In the genomic region with DNA sequence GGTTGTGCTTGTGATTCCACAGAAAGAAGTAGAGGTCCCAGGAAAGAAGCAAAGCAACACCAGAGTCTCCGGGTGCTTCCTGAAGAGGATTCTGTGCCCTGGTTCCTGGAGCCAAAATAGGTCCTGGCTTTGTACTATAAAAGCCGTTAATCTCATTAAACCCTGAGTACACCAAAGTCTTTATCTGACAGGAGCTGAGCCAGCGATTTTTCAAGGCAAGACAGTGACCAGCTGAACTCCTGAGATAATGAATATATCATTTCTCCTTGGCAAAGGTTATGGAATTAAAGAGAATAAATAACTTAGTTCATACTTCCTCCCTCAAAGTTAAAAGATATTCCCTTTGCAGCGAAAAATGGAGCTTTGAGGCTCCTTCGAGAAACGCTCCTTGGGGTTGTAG, we compare ENCODE assay signal across 1 cellular context.
TF ChIP-seq lines count a peak whose summit lies in the region.

No MANE protein-coding gene starts in this region.

TF ChIP-seq in K562, 482 proteins besides CTCF, POLR2A, EP300 and RAD21 (continued from another document):
- TF ChIP-seq NR2C2 (CRISPR knock-in tag; IDR thresholded peaks at IDR 0.05) (no peak), NR2C2 (tag; IDR thresholded peaks at IDR 0.05) (peak; percentile 25; the same call in 1 of the 2 replicates), BHLHE40 (IDR thresholded peaks at IDR 0.05; ENCODE audit: low read length) (no peak), SOX6 (IDR thresholded peaks at IDR 0.05) (0 out of 2 replicates have a peak, but pooled peaks have one; percentile 37), CCNT2 (IDR thresholded peaks at IDR 0.05; ENCODE audit: borderline replicate concordance, extremely low read depth, insufficient read length, low read depth, low read length) (peak; percentile 36), NFE2 (IDR thresholded peaks at IDR 0.05; ENCODE audit: low read depth) (peak; percentile 42; the same call in 1 of the 2 replicates), TEAD4 (IDR thresholded peaks at IDR 0.05; ENCODE audit: low read length) (peak; percentile 76), TEAD4 (CRISPR knock-in tag; IDR thresholded peaks at IDR 0.05; ENCODE audit: borderline replicate concordance) (no peak), SRSF3 (IDR thresholded peaks at IDR 0.05; ENCODE audit: insufficient read depth, low read length) (no peak), RCOR1 (IDR thresholded peaks at IDR 0.05; ENCODE audit: borderline replicate concordance in 1 of 2, low read depth in 2 of 2, low read length in 2 of 2) (peak in 1 of 2 experiments; percentile 46; a peak in 1 of 4 replicates), SMARCC2 (IDR thresholded peaks at IDR 0.05; ENCODE audit: low read depth) (peak; percentile 45; the same call in 1 of the 2 replicates), ARID1B (IDR thresholded peaks at IDR 0.05) (peak; percentile 90), JUND (IDR thresholded peaks at IDR 0.05; ENCODE audit: borderline replicate concordance, low read depth, low read length) (peak; percentile 12; the same call in 1 of the 2 replicates), JUND (tag; IDR thresholded peaks at IDR 0.05; ENCODE audit: borderline replicate concordance, low read depth, low read length) (no peak; the same call in 2 of the 3 replicates), HMG20A (CRISPR knock-in tag; conservative IDR thresholded peaks at IDR 0.05) (no peak), MAFG (tag; conservative IDR thresholded peaks at IDR 0.05) (peak; percentile 92), LEF1 (IDR thresholded peaks at IDR 0.05) (0 out of 2 replicates have a peak, but pooled peaks have one; percentile 31), ZNF316 (IDR thresholded peaks at IDR 0.05) (peak; percentile 96), PRPF4 (IDR thresholded peaks at IDR 0.05; ENCODE audit: insufficient read depth, low read depth, low read length, poor library complexity, severe bottlenecking) (no peak), FOSL1 (tag; conservative IDR thresholded peaks at IDR 0.05) (0 out of 2 replicates have a peak, but pooled peaks have one; percentile 32), TCF3 (CRISPR knock-in tag; IDR thresholded peaks at IDR 0.05) (peak; percentile 87), MEIS2 (IDR thresholded peaks at IDR 0.05; ENCODE audit: partially characterized antibody) (peak; percentile 88), FOXA3 (CRISPR knock-in tag; conservative IDR thresholded peaks at IDR 0.05 in 1 of 2, IDR thresholded peaks at IDR 0.05 in 1 of 2) (0 out of 4 replicates have a peak, but pooled peaks of 1 of the 2 experiments have one; percentile 17), DPF2 (IDR thresholded peaks at IDR 0.05) (peak; percentile 85), NR3C1 (CRISPR knock-in tag; IDR thresholded peaks at IDR 0.05) (no peak), C11orf30 (IDR thresholded peaks at IDR 0.05; ENCODE audit: low read depth) (peak; percentile 94), SMARCA4 (IDR thresholded peaks at IDR 0.05) (peak; percentile 77), MBD2 (IDR thresholded peaks at IDR 0.05; ENCODE audit: borderline replicate concordance, low read depth) (peak; percentile 42; the same call in 1 of the 2 replicates), HDAC1 (IDR thresholded peaks at IDR 0.05) (0 out of 4 replicates have a peak, but pooled peaks of 1 of the 2 experiments have one; percentile 17)
- TF ChIP-seq, protein P1, sequence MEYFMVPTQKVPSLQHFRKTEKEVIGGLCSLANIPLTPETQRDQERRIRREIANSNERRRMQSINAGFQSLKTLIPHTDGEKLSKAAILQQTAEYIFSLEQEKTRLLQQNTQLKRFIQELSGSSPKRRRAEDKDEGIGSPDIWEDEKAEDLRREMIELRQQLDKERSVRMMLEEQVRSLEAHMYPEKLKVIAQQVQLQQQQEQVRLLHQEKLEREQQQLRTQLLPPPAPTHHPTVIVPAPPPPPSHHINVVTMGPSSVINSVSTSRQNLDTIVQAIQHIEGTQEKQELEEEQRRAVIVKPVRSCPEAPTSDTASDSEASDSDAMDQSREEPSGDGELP (CRISPR knock-in tag; IDR thresholded peaks at IDR 0.05; ENCODE audit: borderline replicate concordance), result 0 out of 2 replicates have a peak, but pooled peaks have one; percentile 5
- TF ChIP-seq, protein P2, sequence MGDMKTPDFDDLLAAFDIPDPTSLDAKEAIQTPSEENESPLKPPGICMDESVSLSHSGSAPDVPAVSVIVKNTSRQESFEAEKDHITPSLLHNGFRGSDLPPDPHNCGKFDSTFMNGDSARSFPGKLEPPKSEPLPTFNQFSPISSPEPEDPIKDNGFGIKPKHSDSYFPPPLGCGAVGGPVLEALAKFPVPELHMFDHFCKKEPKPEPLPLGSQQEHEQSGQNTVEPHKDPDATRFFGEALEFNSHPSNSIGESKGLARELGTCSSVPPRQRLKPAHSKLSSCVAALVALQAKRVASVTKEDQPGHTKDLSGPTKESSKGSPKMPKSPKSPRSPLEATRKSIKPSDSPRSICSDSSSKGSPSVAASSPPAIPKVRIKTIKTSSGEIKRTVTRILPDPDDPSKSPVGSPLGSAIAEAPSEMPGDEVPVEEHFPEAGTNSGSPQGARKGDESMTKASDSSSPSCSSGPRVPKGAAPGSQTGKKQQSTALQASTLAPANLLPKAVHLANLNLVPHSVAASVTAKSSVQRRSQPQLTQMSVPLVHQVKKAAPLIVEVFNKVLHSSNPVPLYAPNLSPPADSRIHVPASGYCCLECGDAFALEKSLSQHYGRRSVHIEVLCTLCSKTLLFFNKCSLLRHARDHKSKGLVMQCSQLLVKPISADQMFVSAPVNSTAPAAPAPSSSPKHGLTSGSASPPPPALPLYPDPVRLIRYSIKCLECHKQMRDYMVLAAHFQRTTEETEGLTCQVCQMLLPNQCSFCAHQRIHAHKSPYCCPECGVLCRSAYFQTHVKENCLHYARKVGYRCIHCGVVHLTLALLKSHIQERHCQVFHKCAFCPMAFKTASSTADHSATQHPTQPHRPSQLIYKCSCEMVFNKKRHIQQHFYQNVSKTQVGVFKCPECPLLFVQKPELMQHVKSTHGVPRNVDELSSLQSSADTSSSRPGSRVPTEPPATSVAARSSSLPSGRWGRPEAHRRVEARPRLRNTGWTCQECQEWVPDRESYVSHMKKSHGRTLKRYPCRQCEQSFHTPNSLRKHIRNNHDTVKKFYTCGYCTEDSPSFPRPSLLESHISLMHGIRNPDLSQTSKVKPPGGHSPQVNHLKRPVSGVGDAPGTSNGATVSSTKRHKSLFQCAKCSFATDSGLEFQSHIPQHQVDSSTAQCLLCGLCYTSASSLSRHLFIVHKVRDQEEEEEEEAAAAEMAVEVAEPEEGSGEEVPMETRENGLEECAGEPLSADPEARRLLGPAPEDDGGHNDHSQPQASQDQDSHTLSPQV (IDR thresholded peaks at IDR 0.05), result peak; percentile 57
- TF ChIP-seq, protein P3, sequence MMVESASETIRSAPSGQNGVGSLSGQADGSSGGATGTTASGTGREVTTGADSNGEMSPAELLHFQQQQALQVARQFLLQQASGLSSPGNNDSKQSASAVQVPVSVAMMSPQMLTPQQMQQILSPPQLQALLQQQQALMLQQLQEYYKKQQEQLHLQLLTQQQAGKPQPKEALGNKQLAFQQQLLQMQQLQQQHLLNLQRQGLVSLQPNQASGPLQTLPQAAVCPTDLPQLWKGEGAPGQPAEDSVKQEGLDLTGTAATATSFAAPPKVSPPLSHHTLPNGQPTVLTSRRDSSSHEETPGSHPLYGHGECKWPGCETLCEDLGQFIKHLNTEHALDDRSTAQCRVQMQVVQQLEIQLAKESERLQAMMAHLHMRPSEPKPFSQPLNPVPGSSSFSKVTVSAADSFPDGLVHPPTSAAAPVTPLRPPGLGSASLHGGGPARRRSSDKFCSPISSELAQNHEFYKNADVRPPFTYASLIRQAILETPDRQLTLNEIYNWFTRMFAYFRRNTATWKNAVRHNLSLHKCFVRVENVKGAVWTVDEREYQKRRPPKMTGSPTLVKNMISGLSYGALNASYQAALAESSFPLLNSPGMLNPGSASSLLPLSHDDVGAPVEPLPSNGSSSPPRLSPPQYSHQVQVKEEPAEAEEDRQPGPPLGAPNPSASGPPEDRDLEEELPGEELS (CRISPR knock-in tag; IDR thresholded peaks at IDR 0.05; ENCODE audit: borderline replicate concordance), result no peak
- TF ChIP-seq, protein P4, sequence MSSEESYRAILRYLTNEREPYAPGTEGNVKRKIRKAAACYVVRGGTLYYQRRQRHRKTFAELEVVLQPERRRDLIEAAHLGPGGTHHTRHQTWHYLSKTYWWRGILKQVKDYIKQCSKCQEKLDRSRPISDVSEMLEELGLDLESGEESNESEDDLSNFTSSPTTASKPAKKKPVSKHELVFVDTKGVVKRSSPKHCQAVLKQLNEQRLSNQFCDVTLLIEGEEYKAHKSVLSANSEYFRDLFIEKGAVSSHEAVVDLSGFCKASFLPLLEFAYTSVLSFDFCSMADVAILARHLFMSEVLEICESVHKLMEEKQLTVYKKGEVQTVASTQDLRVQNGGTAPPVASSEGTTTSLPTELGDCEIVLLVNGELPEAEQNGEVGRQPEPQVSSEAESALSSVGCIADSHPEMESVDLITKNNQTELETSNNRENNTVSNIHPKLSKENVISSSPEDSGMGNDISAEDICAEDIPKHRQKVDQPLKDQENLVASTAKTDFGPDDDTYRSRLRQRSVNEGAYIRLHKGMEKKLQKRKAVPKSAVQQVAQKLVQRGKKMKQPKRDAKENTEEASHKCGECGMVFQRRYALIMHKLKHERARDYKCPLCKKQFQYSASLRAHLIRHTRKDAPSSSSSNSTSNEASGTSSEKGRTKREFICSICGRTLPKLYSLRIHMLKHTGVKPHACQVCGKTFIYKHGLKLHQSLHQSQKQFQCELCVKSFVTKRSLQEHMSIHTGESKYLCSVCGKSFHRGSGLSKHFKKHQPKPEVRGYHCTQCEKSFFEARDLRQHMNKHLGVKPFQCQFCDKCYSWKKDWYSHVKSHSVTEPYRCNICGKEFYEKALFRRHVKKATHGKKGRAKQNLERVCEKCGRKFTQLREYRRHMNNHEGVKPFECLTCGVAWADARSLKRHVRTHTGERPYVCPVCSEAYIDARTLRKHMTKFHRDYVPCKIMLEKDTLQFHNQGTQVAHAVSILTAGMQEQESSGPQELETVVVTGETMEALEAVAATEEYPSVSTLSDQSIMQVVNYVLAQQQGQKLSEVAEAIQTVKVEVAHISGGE (CRISPR knock-in tag; IDR thresholded peaks at IDR 0.05), result peak in 1 of 3 experiments; percentile 61; a peak in 2 of 6 replicates
- TF ChIP-seq, protein P5, sequence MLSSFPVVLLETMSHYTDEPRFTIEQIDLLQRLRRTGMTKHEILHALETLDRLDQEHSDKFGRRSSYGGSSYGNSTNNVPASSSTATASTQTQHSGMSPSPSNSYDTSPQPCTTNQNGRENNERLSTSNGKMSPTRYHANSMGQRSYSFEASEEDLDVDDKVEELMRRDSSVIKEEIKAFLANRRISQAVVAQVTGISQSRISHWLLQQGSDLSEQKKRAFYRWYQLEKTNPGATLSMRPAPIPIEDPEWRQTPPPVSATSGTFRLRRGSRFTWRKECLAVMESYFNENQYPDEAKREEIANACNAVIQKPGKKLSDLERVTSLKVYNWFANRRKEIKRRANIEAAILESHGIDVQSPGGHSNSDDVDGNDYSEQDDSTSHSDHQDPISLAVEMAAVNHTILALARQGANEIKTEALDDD (IDR thresholded peaks at IDR 0.05), result peak; percentile 48; the same call in 1 of the 2 replicates
- TF ChIP-seq, protein P6, sequence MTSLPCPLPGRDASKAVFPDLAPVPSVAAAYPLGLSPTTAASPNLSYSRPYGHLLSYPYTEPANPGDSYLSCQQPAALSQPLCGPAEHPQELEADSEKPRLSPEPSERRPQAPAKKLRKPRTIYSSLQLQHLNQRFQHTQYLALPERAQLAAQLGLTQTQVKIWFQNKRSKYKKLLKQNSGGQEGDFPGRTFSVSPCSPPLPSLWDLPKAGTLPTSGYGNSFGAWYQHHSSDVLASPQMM (CRISPR knock-in tag; IDR thresholded peaks at IDR 0.05), result no peak
- TF ChIP-seq, protein P7, sequence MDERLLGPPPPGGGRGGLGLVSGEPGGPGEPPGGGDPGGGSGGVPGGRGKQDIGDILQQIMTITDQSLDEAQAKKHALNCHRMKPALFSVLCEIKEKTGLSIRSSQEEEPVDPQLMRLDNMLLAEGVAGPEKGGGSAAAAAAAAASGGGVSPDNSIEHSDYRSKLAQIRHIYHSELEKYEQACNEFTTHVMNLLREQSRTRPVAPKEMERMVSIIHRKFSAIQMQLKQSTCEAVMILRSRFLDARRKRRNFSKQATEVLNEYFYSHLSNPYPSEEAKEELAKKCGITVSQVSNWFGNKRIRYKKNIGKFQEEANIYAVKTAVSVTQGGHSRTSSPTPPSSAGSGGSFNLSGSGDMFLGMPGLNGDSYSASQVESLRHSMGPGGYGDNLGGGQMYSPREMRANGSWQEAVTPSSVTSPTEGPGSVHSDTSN (CRISPR knock-in tag; IDR thresholded peaks at IDR 0.05; ENCODE audit: low read depth), result no peak
- TF ChIP-seq, protein P7 (tag; conservative IDR thresholded peaks at IDR 0.05; ENCODE audit: low read depth), result peak; percentile 83
